Comparison of ENCODE assay signal across 9 cellular contexts in genomic region chr6:139539852-139540251, GRCh38.
A peak's percentile ranks its signal among the peaks of the same experiment; 100 is the strongest.
DNase-seq lines count a peak whose midpoint lies in the region; ATAC-seq lines count a peak whose summit lies in the region.
"Had no signal": no experiment of that assay in that cellular context is flagged by ENCODE, and none has a peak within 500 bp of the region (broad histone marks: within the 10 kb centered on the region; RNA-seq: fewer than 3 reads in every experiment).

No MANE protein-coding gene starts in this region.

- H3K4me1 ChIP-seq in naive thymus-derived CD4-positive, alpha-beta T cell (ENCODE audit: control insufficient read depth in 2 of 2, insufficient read depth in 2 of 2, low read length in 2 of 2), result peaks cover 0 to 27% of the 10 kb centered on the region in 2 donors

- peaks cover 0 to 12% (median 0%) of the 10 kb centered on the region in 5 donors for H3K36me3 Mint-ChIP-seq in naive thymus-derived CD4-positive, alpha-beta T cell

- peaks cover 14 to 67% (median 18%) of the 10 kb centered on the region in 7 donors for H3K4me1 Mint-ChIP-seq in naive thymus-derived CD4-positive, alpha-beta T cell

- H3K9me3 ChIP-seq in naive thymus-derived CD4-positive, alpha-beta T cell (ENCODE audit: control insufficient read depth in 2 of 3, low read length in 3 of 3), result no peaks in the 10 kb centered on the region

- in situ Hi-C loops in G401 (cut with HindIII; ENCODE audit: low sequenced_read_pairs), result no loop called here

- H3K27me3 ChIP-seq in naive thymus-derived CD4-positive, alpha-beta T cell (ENCODE audit: control insufficient read depth in 2 of 2, insufficient read depth in 2 of 2, low read length in 2 of 2), result no peaks in the 10 kb centered on the region

- no peaks in the 10 kb centered on the region for H3K36me3 ChIP-seq in naive thymus-derived CD4-positive, alpha-beta T cell (ENCODE audit: control insufficient read depth in 2 of 3, insufficient read depth in 3 of 3, low read length in 3 of 3)

- H3K27ac ChIP-seq in naive thymus-derived CD4-positive, alpha-beta T cell (ENCODE audit: low read depth, low read length), result no peak overlapping the region

- CTCF ChIA-PET in naive thymus-derived CD4-positive, alpha-beta T cell (lab: Charles Lee), result no interaction called here

- POLR2A ChIA-PET in naive thymus-derived CD4-positive, alpha-beta T cell (lab: Charles Lee), result no interaction called here

- peak; percentile 27 for DNase-seq in G401 (ENCODE audit: low spot score)
- peak; percentile 79 for DNase-seq in HT1080 (ENCODE audit: low read depth)
- DNase-seq in dedifferentiated amniotic fluid mesenchymal stem cell (ENCODE audit: extremely low spot score), result peak; percentile 66
- no peak for DNase-seq in naive thymus-derived CD4-positive, alpha-beta T cell
- DNase-seq in stimulated activated CD4-positive, alpha-beta T cell treated with anti-CD3 and anti-CD28 coated beads, Interleukin-4, amount 100 ng/mL, for 1 hour, result no peak
- DNase-seq in NK-92 treated with Interleukin-12 subunit alpha and Interleukin-12 subunit beta, amount 100 ng/mL, for 24 hours (lab: John Stamatoyannopoulos, UW), result no peak

- intact Hi-C loops in naive thymus-derived CD4-positive, alpha-beta T cell (cut with micrococcal nuclease), result loop anchor here (1.0 to 10.0 kb wide), 2 partner anchors 165 kb away; partner anchors contain the start of gene CITED2 (in 1 of the 2)

- peak overlapping the region in 2 of 9 donors; percentile 62 to 85 for H3K27ac Mint-ChIP-seq in naive thymus-derived CD4-positive, alpha-beta T cell
- H3K27ac Mint-ChIP-seq: memory B cell had no signal

- peak overlapping the region in 2 of 10 donors; percentile 45 to 78 for H3K4me3 Mint-ChIP-seq in naive thymus-derived CD4-positive, alpha-beta T cell
- H3K4me3 Mint-ChIP-seq: memory B cell had no signal

- peak; percentile 6 for ATAC-seq in naive thymus-derived CD4-positive, alpha-beta T cell
- ATAC-seq in GM21737 (IDR thresholded peaks at IDR 0.05; ENCODE audit: unreplicated experiment) (no peak), HG03520 (IDR thresholded peaks at IDR 0.05; ENCODE audit: unreplicated experiment) (no peak)

- H3K4me3 ChIP-seq in naive thymus-derived CD4-positive, alpha-beta T cell (ENCODE audit: low read length), result no peak overlapping the region

- no peaks in the 10 kb centered on the region for H3K27me3 Mint-ChIP-seq in naive thymus-derived CD4-positive, alpha-beta T cell
- H3K27me3 Mint-ChIP-seq: memory B cell had no signal

- H3K9me3 Mint-ChIP-seq in naive thymus-derived CD4-positive, alpha-beta T cell, result peaks cover 0 to 3% (median 0%) of the 10 kb centered on the region in 11 donors
- H3K9me3 Mint-ChIP-seq: memory B cell had no signal

Comparison
In these comparisons a context has a peak if more than half of its experiments do, and no peak if none do; other contexts are left out.
1. DNase-seq: peak in G401 (single experiment), HT1080 (single experiment) and dedifferentiated amniotic fluid mesenchymal stem cell (single experiment); none in naive thymus-derived CD4-positive, alpha-beta T cell (0 of 9), stimulated activated CD4-positive, alpha-beta T cell treated with anti-CD3 and anti-CD28 coated beads, Interleukin-4, amount 100 ng/mL, for 1 hour (single experiment) and NK-92 treated with Interleukin-12 subunit alpha and Interleukin-12 subunit beta, amount 100 ng/mL, for 24 hours (single experiment).